Comparison of ENCODE assay signal across 19 cellular contexts in genomic region chr18:9413586-9413985, GRCh38.
DNase-seq lines count a peak whose midpoint lies in the region; ATAC-seq, FAIRE-seq and TF ChIP-seq lines count a peak whose summit lies in the region.
"Had no signal": no experiment of that assay in that cellular context is flagged by ENCODE, and none has a peak within 500 bp of the region (broad histone marks: within the 10 kb centered on the region; RNA-seq: fewer than 3 reads in every experiment).

No MANE protein-coding gene starts in this region.

- ATAC-seq in GM18907 (IDR thresholded peaks at IDR 0.05; ENCODE audit: unreplicated experiment) = no peak

- peaks cover 4% of the 10 kb centered on the region for H3K9me3 Mint-ChIP-seq in mesothelial cell of epicardium

- peaks cover 46% of the 10 kb centered on the region for H3K4me1 Mint-ChIP-seq in mesothelial cell of epicardium

- DNase-seq in AG20443 (ENCODE audit: low spot score) = peak; percentile 63
- DNase-seq in M059J (ENCODE audit: low read depth) = peak; percentile 13
- peak; percentile 10 for DNase-seq in epithelial cell of esophagus (ENCODE audit: low read depth)
- no peak for DNase-seq in mesothelial cell of epicardium (ENCODE audit: low spot score in 2 of 2, unreplicated experiment in 2 of 2)
- DNase-seq in superior temporal gyrus (ENCODE audit: extremely low spot score) = no peak
- DNase-seq in ureter (ENCODE audit: low spot score) = no peak
- no peak for DNase-seq in GM12892 (ENCODE audit: insufficient read length)
- DNase-seq: activated CD4-positive, CD25-positive, alpha-beta regulatory T cell; colonic mucosa; DMS 273 treated with DMSO at 0.1 percent for 48 hours; GOT3; KG1; mammary epithelial cell; NCI-H187; NCI-H510A; sigmoid colon; stimulated activated naive CD4-positive, alpha-beta T cell treated with Interleukin-2 at 50 U/mL for 16 hours had no signal

- no peak overlapping the region for H3K4me3 ChIP-seq in epithelial cell of esophagus (ENCODE audit: low read length)
- H3K4me3 ChIP-seq: colonic mucosa, sigmoid colon had no signal

- FAIRE-seq in GM12892 (lab: Jason Lieb, UNC) = no peak

- TF ChIP-seq POLR2A in GM12892 (IDR thresholded peaks at IDR 0.05; ENCODE audit: low read depth, low read length) = no peak

- no peak overlapping the region for H3K4me3 Mint-ChIP-seq in mesothelial cell of epicardium
- H3K4me3 Mint-ChIP-seq: B cell had no signal

- H3K36me3 Mint-ChIP-seq in mesothelial cell of epicardium = no peaks in the 10 kb centered on the region

- H3K27ac Mint-ChIP-seq in mesothelial cell of epicardium = peak overlapping the region; percentile 86
- H3K27ac Mint-ChIP-seq: B cell had no signal

- H3K27me3 Mint-ChIP-seq in mesothelial cell of epicardium (ENCODE audit: low read depth) = no peaks in the 10 kb centered on the region
- H3K27me3 Mint-ChIP-seq: B cell had no signal

- TF ChIP-seq CTCF in epithelial cell of esophagus (IDR thresholded peaks at IDR 0.05; ENCODE audit: insufficient read depth, low read depth, low read length, missing control alignments) = no peak
- no peak for TF ChIP-seq CTCF in mesothelial cell of epicardium (IDR thresholded peaks at IDR 0.05; ENCODE audit: unreplicated experiment)

Comparison
In these comparisons a context has a peak if more than half of its experiments do, and no peak if none do; other contexts are left out.
1. DNase-seq: peak in AG20443 (single experiment), M059J (single experiment) and epithelial cell of esophagus (single experiment); none in mesothelial cell of epicardium (0 of 2), superior temporal gyrus (single experiment), ureter (single experiment) and GM12892 (single experiment).